In the genomic region with DNA sequence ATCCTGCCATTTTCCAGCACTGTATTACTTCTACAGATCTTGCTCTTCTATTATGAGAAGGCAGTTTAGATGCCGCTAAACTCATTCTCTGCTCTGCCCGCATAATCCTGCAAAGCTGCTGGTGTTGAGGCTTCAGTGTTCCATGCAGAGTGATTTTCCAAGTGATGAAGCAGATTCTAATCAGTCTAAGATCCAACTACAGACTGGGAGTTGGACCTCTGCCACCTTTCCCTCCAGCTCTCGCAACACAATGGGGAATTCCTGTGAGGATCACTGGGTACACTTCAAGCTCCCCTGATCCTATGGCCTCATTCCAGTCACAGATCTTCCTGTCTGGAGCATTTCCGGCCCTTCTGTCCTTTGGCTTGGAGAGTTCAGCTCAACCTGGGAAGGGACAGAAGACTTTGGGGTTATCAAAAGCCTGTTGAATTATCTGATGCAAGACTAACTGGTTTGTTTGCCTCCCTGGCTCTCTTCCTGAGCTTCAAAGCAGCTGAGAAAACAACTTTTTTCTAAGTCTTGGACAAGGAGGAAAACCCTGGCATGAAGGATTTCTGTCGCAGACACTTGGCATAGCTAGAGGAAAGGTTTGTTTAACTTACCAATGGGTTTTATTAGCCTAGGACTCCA, we compare ENCODE assay signal across 9 cellular contexts.
DNase-seq lines count a peak whose midpoint lies in the region; ATAC-seq and TF ChIP-seq lines count a peak whose summit lies in the region.
"Had no signal": no experiment of that assay in that cellular context is flagged by ENCODE, and none has a peak within 500 bp of the region (broad histone marks: within the 10 kb centered on the region; RNA-seq: fewer than 3 reads in every experiment).

No MANE protein-coding gene starts in this region.

- H3K4me1 ChIP-seq in rectal smooth muscle tissue (ENCODE audit: control insufficient read depth, insufficient read depth, low read length), result peaks cover 13% of the 10 kb centered on the region
- no peaks in the 10 kb centered on the region for H3K4me1 ChIP-seq in BE2C

- TF ChIP-seq CTCF in fibroblast of the aortic adventitia (IDR thresholded peaks at IDR 0.05; ENCODE audit: insufficient read depth, low read length) (no peak), BE2C (IDR thresholded peaks at IDR 0.05; ENCODE audit: low read depth, low read length) (no peak)

- H3K9me3 ChIP-seq in BE2C, result no peaks in the 10 kb centered on the region
- H3K9me3 ChIP-seq: testis had no signal

- H3K27me3 ChIP-seq in rectal smooth muscle tissue (ENCODE audit: control insufficient read depth, insufficient read depth, low read length) (no peaks in the 10 kb centered on the region), BE2C (no peaks in the 10 kb centered on the region)
- H3K27me3 ChIP-seq: testis had no signal

- H3K36me3 ChIP-seq in rectal smooth muscle tissue (ENCODE audit: control insufficient read depth, insufficient read depth, low read length) (no peaks in the 10 kb centered on the region), BE2C (no peaks in the 10 kb centered on the region)

- no peak overlapping the region for H3K9ac ChIP-seq in rectal smooth muscle tissue (ENCODE audit: low read length)

- DNase-seq in DMS53 (lab: John Stamatoyannopoulos, UW) (peak; percentile 88), NCI-H69 (lab: John Stamatoyannopoulos, UW) (peak; percentile 96), fibroblast of the aortic adventitia (ENCODE audit: low read depth) (peak; percentile 95), BE2C (no peak), NOMO-1 treated with dmso at 0.1 percent for 144 hours (lab: John Stamatoyannopoulos, UW; ENCODE audit: unreplicated experiment) (no peak)
- DNase-seq in activated CD4-positive, alpha-beta T cell treated with anti-CD3 and anti-CD28 coated beads, Interleukin-2, amount 50 U/mL, for 1 hour, result no peak
- DNase-seq: testis had no signal

- H3K4me3 ChIP-seq in fibroblast of the aortic adventitia (ENCODE audit: low read depth, low read length), result no peak overlapping the region
- peak overlapping the region; percentile 10 for H3K4me3 ChIP-seq in rectal smooth muscle tissue (ENCODE audit: low read length)
- no peak overlapping the region for H3K4me3 ChIP-seq in BE2C (ENCODE audit: low read depth, low read length)
- H3K4me3 ChIP-seq: testis had no signal

- H3K27ac ChIP-seq in rectal smooth muscle tissue (ENCODE audit: low read depth, low read length), result peak overlapping the region; percentile 66

- no peak for ATAC-seq in GM19467 (IDR thresholded peaks at IDR 0.05; ENCODE audit: unreplicated experiment)

Comparison
In these comparisons a context has a peak if more than half of its experiments do, and no peak if none do; other contexts are left out.
1. DNase-seq: peak in DMS53 (single experiment), NCI-H69 (single experiment) and fibroblast of the aortic adventitia (single experiment); none in BE2C (single experiment), NOMO-1 treated with dmso at 0.1 percent for 144 hours (single experiment) and activated CD4-positive, alpha-beta T cell treated with anti-CD3 and anti-CD28 coated beads, Interleukin-2, amount 50 U/mL, for 1 hour (single experiment).